Comparison of ENCODE assay signal across 1 cellular context in genomic region chr19:44737238-44738160, GRCh38.
TF ChIP-seq lines count a peak whose summit lies in the region.

No MANE protein-coding gene starts in this region.

TF ChIP-seq in GM12878, 131 proteins besides CTCF, POLR2A, EP300 and RAD21:
- TF ChIP-seq MYC (IDR thresholded peaks at IDR 0.05; ENCODE audit: insufficient read depth, insufficient read length, insufficient replicate concordance, low read length, severe bottlenecking) = no peak
- peak; percentile 51 for TF ChIP-seq ZNF687 (IDR thresholded peaks at IDR 0.05)
- TF ChIP-seq IKZF1 (conservative IDR thresholded peaks at IDR 0.05) = peak; percentile 96
- peak; percentile 69 for TF ChIP-seq TCF12 (IDR thresholded peaks at IDR 0.05; ENCODE audit: low read depth, low read length)
- TF ChIP-seq USF1 (IDR thresholded peaks at IDR 0.05; ENCODE audit: borderline replicate concordance, extremely low read length, insufficient read depth, low read depth, low read length) = no peak
- no peak for TF ChIP-seq NKRF (conservative IDR thresholded peaks at IDR 0.05)
- TF ChIP-seq NRF1 (conservative IDR thresholded peaks at IDR 0.05; ENCODE audit: low read depth, low read length) = no peak
- no peak for TF ChIP-seq RFX5 (IDR thresholded peaks at IDR 0.05; ENCODE audit: low read depth, low read length)
- peak; percentile 38; the same call in 1 of the 2 replicates for TF ChIP-seq SPI1 (IDR thresholded peaks at IDR 0.05; ENCODE audit: borderline replicate concordance, insufficient read depth, low read depth, low read length)
- peak; percentile 41; the same call in 1 of the 2 replicates for TF ChIP-seq TBL1XR1 (IDR thresholded peaks at IDR 0.05; ENCODE audit: low read depth, low read length)
- TF ChIP-seq MAX (IDR thresholded peaks at IDR 0.05; ENCODE audit: low read depth, low read length) = peak; percentile 48; the same call in 1 of the 2 replicates
- no peak for TF ChIP-seq CHD4 (IDR thresholded peaks at IDR 0.05)
- TF ChIP-seq NBN (IDR thresholded peaks at IDR 0.05) = peak; percentile 25; the same call in 1 of the 2 replicates
- peak; percentile 69; the same call in 1 of the 2 replicates for TF ChIP-seq RELB (IDR thresholded peaks at IDR 0.05; ENCODE audit: low read depth)
- TF ChIP-seq ZNF24 (IDR thresholded peaks at IDR 0.05) = 0 out of 2 replicates have a peak, but pooled peaks have one; percentile 18
- TF ChIP-seq CBX3 (IDR thresholded peaks at IDR 0.05; ENCODE audit: borderline replicate concordance, low read depth) = no peak
- TF ChIP-seq EED (IDR thresholded peaks at IDR 0.05; ENCODE audit: low read depth) = peak; percentile 75
- no peak for TF ChIP-seq POLR2AphosphoS2 (IDR thresholded peaks at IDR 0.05; ENCODE audit: low read depth, low read length)
- no peak for TF ChIP-seq NR2C2 (IDR thresholded peaks at IDR 0.05; ENCODE audit: borderline replicate concordance, control insufficient read depth, insufficient read length, low read depth)
- TF ChIP-seq PKNOX1 (IDR thresholded peaks at IDR 0.05) = no peak
- TF ChIP-seq MXI1 (IDR thresholded peaks at IDR 0.05; ENCODE audit: low read depth, low read length) = 0 out of 2 replicates have a peak, but pooled peaks have one; percentile 38
- peak; percentile 69 for TF ChIP-seq MTA2 (IDR thresholded peaks at IDR 0.05; ENCODE audit: low read depth)
- TF ChIP-seq RUNX3 (IDR thresholded peaks at IDR 0.05; ENCODE audit: low read length) = peak; percentile 77
- TF ChIP-seq BHLHE40 (IDR thresholded peaks at IDR 0.05; ENCODE audit: borderline replicate concordance in 1 of 2, low read depth in 2 of 2, low read length in 1 of 2) = peak; percentile 59 to 67; a peak in 2 of 4 replicates
- no peak for TF ChIP-seq SUZ12 (IDR thresholded peaks at IDR 0.05; ENCODE audit: unreplicated experiment)
- TF ChIP-seq PAX5 (IDR thresholded peaks at IDR 0.05; ENCODE audit: borderline replicate concordance, low read depth, low read length) = peak; percentile 98
- peak; percentile 79 for TF ChIP-seq NFIC (IDR thresholded peaks at IDR 0.05; ENCODE audit: low read depth, low read length)
- TF ChIP-seq BACH1 (IDR thresholded peaks at IDR 0.05; ENCODE audit: borderline replicate concordance) = peak; percentile 50; the same call in 1 of the 2 replicates
- peak; percentile 63 for TF ChIP-seq BCL11A (IDR thresholded peaks at IDR 0.05; ENCODE audit: low read depth, low read length)
- peak; percentile 12; the same call in 1 of the 2 replicates for TF ChIP-seq CBFB (IDR thresholded peaks at IDR 0.05; ENCODE audit: low read depth)
- peak; percentile 92 to 96 for TF ChIP-seq IKZF2 (IDR thresholded peaks at IDR 0.05)
- peak; percentile 64 for TF ChIP-seq NR2F1 (conservative IDR thresholded peaks at IDR 0.05)
- TF ChIP-seq CHD2 (IDR thresholded peaks at IDR 0.05; ENCODE audit: borderline replicate concordance, low read depth, low read length) = peak; percentile 84; the same call in 1 of the 2 replicates
- TF ChIP-seq RELA (IDR thresholded peaks at IDR 0.05; ENCODE audit: borderline replicate concordance, partially characterized antibody) = no peak
- TF ChIP-seq DPF2 (IDR thresholded peaks at IDR 0.05) = peak; percentile 91; the same call in 1 of the 2 replicates
- no peak for TF ChIP-seq NFYA (IDR thresholded peaks at IDR 0.05; ENCODE audit: borderline replicate concordance, low read depth, low read length)
- no peak for TF ChIP-seq TAF1 (IDR thresholded peaks at IDR 0.05; ENCODE audit: borderline replicate concordance, low read depth, low read length)
- no peak for TF ChIP-seq REST (IDR thresholded peaks at IDR 0.05; ENCODE audit: low read depth, low read length)
- peak; percentile 42; the same call in 1 of the 2 replicates for TF ChIP-seq NR2C1 (IDR thresholded peaks at IDR 0.05)
